ENCODE assay signal across 12 cellular contexts in genomic region chr15:41423979-41424659, GRCh38. TPM values are rescaled to one million over a fixed set of nuclear protein-coding genes. Genes with fewer than 3 reads are reported as not detected.
A peak's percentile ranks its signal among the peaks of the same experiment; 100 is the strongest.
DNase-seq lines count a peak whose midpoint lies in the region; ATAC-seq and TF ChIP-seq lines count a peak whose summit lies in the region.
"Had no signal": no experiment of that assay in that cellular context is flagged by ENCODE, and none has a peak within 500 bp of the region (broad histone marks: within the 10 kb centered on the region; RNA-seq: fewer than 3 reads in every experiment).

No MANE protein-coding gene starts in this region.

- intact Hi-C loops in CD14-positive monocyte (cut with micrococcal nuclease): no loop called here

- peak overlapping the region in 5 of 7 donors; percentile 26 to 71 (median 59) for H3K27ac Mint-ChIP-seq in CD14-positive monocyte
- H3K27ac Mint-ChIP-seq in T-cell: peak overlapping the region; percentile 1 to 16

- H3K27me3 ChIP-seq in foreskin keratinocyte: no peaks in the 10 kb centered on the region
- H3K27me3 ChIP-seq: cardiac muscle cell, suprapubic skin had no signal

- H3K9me3 Mint-ChIP-seq in CD14-positive monocyte: no peaks in the 10 kb centered on the region
- H3K9me3 Mint-ChIP-seq in T-cell: no peaks in the 10 kb centered on the region

- peak; percentile 82 for ATAC-seq in GM18909 (IDR thresholded peaks at IDR 0.05; ENCODE audit: poor library complexity, unreplicated experiment)
- peak; percentile 62 for ATAC-seq in HG02884 (IDR thresholded peaks at IDR 0.05; ENCODE audit: unreplicated experiment)
- ATAC-seq in T-cell (replicated peaks in 1 of 4): no peak
- ATAC-seq in foreskin keratinocyte: no peak

- TF ChIP-seq CTCF in CD14-positive monocyte (IDR thresholded peaks at IDR 0.05) (no peak), foreskin keratinocyte (conservative IDR thresholded peaks at IDR 0.05) (no peak)

- H3K27ac ChIP-seq in foreskin keratinocyte: no peak overlapping the region
- H3K27ac ChIP-seq: cardiac muscle cell, PC-9, suprapubic skin had no signal

- no peak for DNase-seq in CD14-positive monocyte (ENCODE audit: low spot score)
- DNase-seq in T-cell: no peak
- DNase-seq in foreskin keratinocyte: no peak
- no peak for DNase-seq in dedifferentiated amniotic fluid mesenchymal stem cell (ENCODE audit: extremely low spot score)
- no peak for DNase-seq in T-helper 9 cell
- DNase-seq in H4 (ENCODE audit: low spot score): no peak
- DNase-seq: mesenchymal stem cell, PC-9 had no signal

- peaks cover 3% of the 10 kb centered on the region for H3K4me1 ChIP-seq in foreskin keratinocyte

- POLR2A ChIA-PET in T-cell (lab: Charles Lee): no interaction called here

- no peak overlapping the region for H3K4me3 Mint-ChIP-seq in CD14-positive monocyte
- no peak overlapping the region for H3K4me3 Mint-ChIP-seq in T-cell

- CTCF ChIA-PET in T-cell (lab: Charles Lee): no interaction called here

- peaks cover 13% of the 10 kb centered on the region for H3K4me1 Mint-ChIP-seq in CD14-positive monocyte
- H3K4me1 Mint-ChIP-seq in T-cell: peaks cover 32 to 39% (median 38%) of the 10 kb centered on the region in 3 donors

- H3K36me3 Mint-ChIP-seq in CD14-positive monocyte: peaks cover 0 to 2% of the 10 kb centered on the region in 2 donors
- peaks cover 8% of the 10 kb centered on the region for H3K36me3 Mint-ChIP-seq in T-cell

- H3K27me3 Mint-ChIP-seq in CD14-positive monocyte (ENCODE audit: low read depth in 3 of 3) (peaks cover 0 to 2% (median 0%) of the 10 kb centered on the region in 3 donors), T-cell (no peaks in the 10 kb centered on the region)

RNA-seq across cellular contexts. Expression of gene RTF1, which starts 7.2 kb away (rescaled TPM):
- 10 to 100 TPM; 11.2 to 15.0 TPM for polyA plus RNA-seq in CD14-positive monocyte
- 10 to 100 TPM; 30.6 to 45.9 (median 37.5) TPM for total RNA-seq in T-cell
- 28.6 and 29.0 TPM in 2 replicates for total RNA-seq in foreskin keratinocyte
- 18.9 and 21.0 TPM in 2 replicates for polyA plus RNA-seq in foreskin keratinocyte
- total RNA-seq in H4 (2014; rRNA removed; shearing (Covaris generic)): 9.4 and 15.1 TPM in 2 replicates

RNA-seq across cellular contexts. Expression of gene NDUFAF1, which starts 21.8 kb away (rescaled TPM):
- polyA plus RNA-seq in CD14-positive monocyte: 10 to 100 TPM; 26.9 to 29.1 TPM
- total RNA-seq in T-cell: 10 to 100 TPM in 3 of 5 donors, 1 to 10 TPM in 2; 5.5 to 13.7 (median 12.7) TPM
- total RNA-seq in foreskin keratinocyte: 17.7 and 24.2 TPM in 2 replicates
- polyA plus RNA-seq in foreskin keratinocyte: 21.7 and 26.6 TPM in 2 replicates
- 34.9 and 41.0 TPM in 2 replicates for total RNA-seq in H4 (2014; rRNA removed; shearing (Covaris generic))

Comparison
In these comparisons a context has a peak if more than half of its experiments do, and no peak if none do; other contexts are left out.
1. ATAC-seq: peak in GM18909 (single experiment) and HG02884 (single experiment); none in T-cell (0 of 4) and foreskin keratinocyte (single experiment).